Comparison of ENCODE assay signal across 17 cellular contexts in genomic region chr17:79370126-79370525, GRCh38.
DNase-seq lines count a peak whose midpoint lies in the region; ATAC-seq, FAIRE-seq and TF ChIP-seq lines count a peak whose summit lies in the region.
"Had no signal": no experiment of that assay in that cellular context is flagged by ENCODE, and none has a peak within 500 bp of the region (broad histone marks: within the 10 kb centered on the region; RNA-seq: fewer than 3 reads in every experiment).

No MANE protein-coding gene starts in this region.

- POLR2A ChIA-PET in HEK293 (lab: Yijun Ruan, JAX): no interaction called here
- POLR2A ChIA-PET in CD4-positive, alpha-beta memory T cell (lab: Charles Lee; ENCODE audit: partially characterized antibody): no interaction called here

- peaks cover 10 to 23% of the 10 kb centered on the region in 2 donors for H3K27me3 Mint-ChIP-seq in CD4-positive, alpha-beta memory T cell

- peak; percentile 6 for DNase-seq in left cardiac atrium
- no peak for DNase-seq in cardiac septum (ENCODE audit: low spot score)
- no peak for DNase-seq in left colon
- no peak for DNase-seq in urothelium cell line (ENCODE audit: low spot score)
- no peak for DNase-seq in CD4-positive, alpha-beta memory T cell
- DNase-seq: ACHN; CD4-positive, alpha-beta T cell; DMS79 treated with DMSO at 0.1 percent for 48 hours; GF-D8; GM23248; HCEC 1CT; HFFc6; KG1 had no signal

- no peak overlapping the region for H3K27ac Mint-ChIP-seq in CD4-positive, alpha-beta memory T cell
- H3K27ac Mint-ChIP-seq: CD4-positive, alpha-beta T cell; HFFc6 had no signal

- H3K36me3 ChIP-seq in HEK293 (ENCODE audit: control insufficient read depth in 2 of 2, insufficient read depth in 1 of 2, low read length in 2 of 2): no peaks in the 10 kb centered on the region
- H3K36me3 ChIP-seq in CD4-positive, alpha-beta memory T cell (ENCODE audit: insufficient read depth, low read length): no peaks in the 10 kb centered on the region

- no peaks in the 10 kb centered on the region for H3K9me3 ChIP-seq in HEK293 (ENCODE audit: control insufficient read depth, insufficient read depth, low read depth, low read length)
- H3K9me3 ChIP-seq in CD4-positive, alpha-beta memory T cell (ENCODE audit: control insufficient read depth in 1 of 2, low read length in 2 of 2): no peaks in the 10 kb centered on the region

- no peaks in the 10 kb centered on the region; the same call in 1 of the 2 replicates for H3K4me1 ChIP-seq in HEK293 (ENCODE audit: control insufficient read depth, insufficient read depth, low read length)
- no peaks in the 10 kb centered on the region for H3K4me1 ChIP-seq in CD4-positive, alpha-beta memory T cell (ENCODE audit: insufficient read depth, low read length)

- ATAC-seq in left cardiac atrium (no peak), left colon (peak; percentile 35), HG02970 (IDR thresholded peaks at IDR 0.05; ENCODE audit: low FRiP score, unreplicated experiment) (no peak)

- peaks cover 0 to 2% (median 0%) of the 10 kb centered on the region in 8 donors for H3K9me3 Mint-ChIP-seq in CD4-positive, alpha-beta memory T cell
- H3K9me3 Mint-ChIP-seq: CD4-positive, alpha-beta T cell; HFFc6 had no signal

- no peak overlapping the region for H3K4me3 ChIP-seq in HEK293 (ENCODE audit: low read depth, low read length)
- H3K4me3 ChIP-seq in CD4-positive, alpha-beta memory T cell (ENCODE audit: low read length in 2 of 2): no peak overlapping the region
- H3K4me3 ChIP-seq: GM23248 had no signal

- no peak overlapping the region for H3K27ac ChIP-seq in HEK293 (ENCODE audit: extremely low read depth, low read depth, low read length)
- no peak overlapping the region for H3K27ac ChIP-seq in CD4-positive, alpha-beta memory T cell (ENCODE audit: low read depth, low read length)
- H3K27ac ChIP-seq: C4-2B, GM23248 had no signal

- no peaks in the 10 kb centered on the region for H3K27me3 ChIP-seq in CD4-positive, alpha-beta memory T cell (ENCODE audit: insufficient read depth, low read length)

- intact Hi-C loops in left cardiac atrium (cut with DNase I) (no loop called here), cardiac septum (cut with DNase I) (no loop called here), left colon (cut with DNase I, micrococcal nuclease) (no loop called here)
- intact Hi-C loops in CD4-positive, alpha-beta memory T cell (cut with micrococcal nuclease): no loop called here

- CTCF ChIA-PET in HEK293 (lab: Yijun Ruan, JAX): interaction anchor here (1.0 kb wide), 1 partner anchor 19 kb away, joined by 3 read pairs; no protein-coding TSS in a partner anchor
- CTCF ChIA-PET in CD4-positive, alpha-beta memory T cell (lab: Charles Lee; ENCODE audit: partially characterized antibody): no interaction called here

- H3K36me3 Mint-ChIP-seq in CD4-positive, alpha-beta memory T cell: no peaks in the 10 kb centered on the region

- FAIRE-seq in urothelium cell line (lab: Jason Lieb, UNC): peak; percentile 99
- FAIRE-seq: H54 had no signal

- H3K4me3 Mint-ChIP-seq in CD4-positive, alpha-beta memory T cell: no peak overlapping the region
- H3K4me3 Mint-ChIP-seq: CD4-positive, alpha-beta T cell; HFFc6 had no signal

- no peak for TF ChIP-seq CTCF in HEK293 (tag by site-specific recombination; IDR thresholded peaks at IDR 0.05)

- peaks cover 0 to 3% (median 0%) of the 10 kb centered on the region in 4 donors for H3K4me1 Mint-ChIP-seq in CD4-positive, alpha-beta memory T cell

TF ChIP-seq in HEK293, 187 proteins besides CTCF, POLR2A, EP300 and RAD21:
- peak; percentile 61 for TF ChIP-seq KLF1 (tag by site-specific recombination; IDR thresholded peaks at IDR 0.05)
- TF ChIP-seq SP3 (tag by site-specific recombination; IDR thresholded peaks at IDR 0.05): no peak
